Comparison of ENCODE assay signal across 19 cellular contexts in the genomic region with DNA sequence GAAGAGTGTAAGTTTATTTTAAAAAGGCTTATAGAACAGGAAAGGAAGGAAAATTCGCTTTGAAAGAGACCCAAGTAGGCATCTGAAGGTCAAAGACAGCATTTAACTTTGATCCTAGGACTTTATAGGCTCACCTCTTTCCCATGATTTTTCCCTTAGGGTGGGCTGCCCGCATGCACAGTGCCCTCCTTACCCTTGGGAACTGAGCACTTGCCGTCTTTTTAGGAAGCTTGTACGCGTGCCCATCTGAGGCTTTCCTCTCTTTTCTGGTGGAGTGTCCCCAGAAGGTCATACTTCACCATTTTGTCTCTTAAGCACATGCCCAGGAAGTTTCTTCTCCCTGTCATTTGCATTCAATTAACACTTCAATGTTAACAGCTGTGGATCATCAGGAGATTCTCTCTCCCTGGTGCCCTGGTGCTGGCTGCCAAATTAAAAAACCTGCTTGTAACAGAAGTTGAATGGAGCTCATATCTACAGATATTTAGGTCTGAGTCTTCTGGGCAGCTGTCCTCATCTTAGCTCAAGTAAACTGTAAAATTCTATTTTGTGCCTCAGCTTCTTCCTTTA. TPM values are rescaled to one million over a fixed set of nuclear protein-coding genes. Genes with fewer than 3 reads are reported as not detected.
A peak's percentile ranks its signal among the peaks of the same experiment; 100 is the strongest.
DNase-seq lines count a peak whose midpoint lies in the region; ATAC-seq and TF ChIP-seq lines count a peak whose summit lies in the region.
"Had no signal": no experiment of that assay in that cellular context is flagged by ENCODE, and none has a peak within 500 bp of the region (broad histone marks: within the 10 kb centered on the region; RNA-seq: fewer than 3 reads in every experiment).

No MANE protein-coding gene starts in this region.

- no peaks in the 10 kb centered on the region for H3K36me3 ChIP-seq in neural progenitor cell

- no peaks in the 10 kb centered on the region for H3F3A ChIP-seq in neural progenitor cell (ENCODE audit: low read depth)

- H3K4me3 Mint-ChIP-seq in HFFc6, result peak overlapping the region; percentile 1; the same call in 1 of the 2 replicates
- peak overlapping the region; percentile 78 for H3K4me3 Mint-ChIP-seq in WTC11
- no peak overlapping the region for H3K4me3 Mint-ChIP-seq in neural progenitor cell
- no peak overlapping the region for H3K4me3 Mint-ChIP-seq in activated naive CD8-positive, alpha-beta T cell treated with anti-CD3 and anti-CD28 coated beads, Interleukin-2, amount 50 U/mL, for 24 hours

- H3K27me3 Mint-ChIP-seq in HFFc6 (ENCODE audit: insufficient read depth) (peaks cover 5% of the 10 kb centered on the region), WTC11 (ENCODE audit: low read depth) (no peaks in the 10 kb centered on the region), neural progenitor cell (ENCODE audit: insufficient read depth, low read depth) (peaks cover 7% of the 10 kb centered on the region)
- H3K27me3 Mint-ChIP-seq in activated naive CD8-positive, alpha-beta T cell treated with anti-CD3 and anti-CD28 coated beads, Interleukin-2, amount 50 U/mL, for 24 hours, result peaks cover 5% of the 10 kb centered on the region

- H3K9ac ChIP-seq in neural progenitor cell, result no peak overlapping the region

- ATAC-seq in WTC11 (peak; percentile 53), HG03442 (IDR thresholded peaks at IDR 0.05; ENCODE audit: unreplicated experiment) (no peak)
- ATAC-seq in activated naive CD8-positive, alpha-beta T cell treated with anti-CD3 and anti-CD28 coated beads, Interleukin-2, amount 50 U/mL, for 24 hours, result no peak

- H3K27me3 ChIP-seq in neural progenitor cell, result no peaks in the 10 kb centered on the region

- peak overlapping the region; percentile 72 for H2AFZ ChIP-seq in neural progenitor cell (replicated peaks)

- H3K9me3 ChIP-seq in neural progenitor cell (ENCODE audit: low read depth), result no peaks in the 10 kb centered on the region

- H3K4me1 ChIP-seq in neural progenitor cell, result no peaks in the 10 kb centered on the region

- H3K4me1 Mint-ChIP-seq in HFFc6 (ENCODE audit: low read depth) (no peaks in the 10 kb centered on the region), WTC11 (peaks cover 26% of the 10 kb centered on the region), neural progenitor cell (no peaks in the 10 kb centered on the region)
- no peaks in the 10 kb centered on the region for H3K4me1 Mint-ChIP-seq in activated naive CD8-positive, alpha-beta T cell treated with anti-CD3 and anti-CD28 coated beads, Interleukin-2, amount 50 U/mL, for 24 hours

- H4K20me1 ChIP-seq in neural progenitor cell (ENCODE audit: low read depth), result no peaks in the 10 kb centered on the region

- H3K27ac Mint-ChIP-seq in HFFc6, result no peak overlapping the region
- H3K27ac Mint-ChIP-seq in WTC11, result peak overlapping the region; percentile 97
- H3K27ac Mint-ChIP-seq in neural progenitor cell, result no peak overlapping the region
- H3K27ac Mint-ChIP-seq in activated naive CD8-positive, alpha-beta T cell treated with anti-CD3 and anti-CD28 coated beads, Interleukin-2, amount 50 U/mL, for 24 hours, result no peak overlapping the region

- POLR2A ChIA-PET in WTC11 (lab: Charles Lee), result no interaction called here

- H3K79me2 ChIP-seq in neural progenitor cell (ENCODE audit: low read depth), result no peaks in the 10 kb centered on the region

- no peaks in the 10 kb centered on the region; the same call in 1 of the 2 replicates for H3K9me3 Mint-ChIP-seq in HFFc6
- peaks cover 43% of the 10 kb centered on the region for H3K9me3 Mint-ChIP-seq in WTC11
- H3K9me3 Mint-ChIP-seq in neural progenitor cell, result peaks cover 10% of the 10 kb centered on the region
- H3K9me3 Mint-ChIP-seq in activated naive CD8-positive, alpha-beta T cell treated with anti-CD3 and anti-CD28 coated beads, Interleukin-2, amount 50 U/mL, for 24 hours, result peaks cover 10% of the 10 kb centered on the region

- CTCF ChIA-PET in WTC11 (lab: Charles Lee), result no interaction called here

- TF ChIP-seq CTCF in HFFc6 (IDR thresholded peaks at IDR 0.05), result no peak
- TF ChIP-seq CTCF in WTC11 (IDR thresholded peaks at IDR 0.05), result no peak
- TF ChIP-seq CTCF in neural progenitor cell (IDR thresholded peaks at IDR 0.05), result no peak

- H3K4me3 ChIP-seq in iPS-11a (ENCODE audit: low read depth, low read length), result peak overlapping the region; percentile 18
- no peak overlapping the region for H3K4me3 ChIP-seq in neural progenitor cell

- no peak overlapping the region for H3K27ac ChIP-seq in neural progenitor cell

- H3K36me3 Mint-ChIP-seq in HFFc6 (ENCODE audit: low read depth) (no peaks in the 10 kb centered on the region), WTC11 (peaks cover 42% of the 10 kb centered on the region), neural progenitor cell (no peaks in the 10 kb centered on the region)
- no peaks in the 10 kb centered on the region for H3K36me3 Mint-ChIP-seq in activated naive CD8-positive, alpha-beta T cell treated with anti-CD3 and anti-CD28 coated beads, Interleukin-2, amount 50 U/mL, for 24 hours (ENCODE audit: low read depth)

- DNase-seq in HFFc6 (no peak), WTC11 (ENCODE audit: low spot score) (no peak), neural progenitor cell (ENCODE audit: low spot score) (no peak), NCI-H2081 (lab: John Stamatoyannopoulos, UW) (no peak)
- no peak for DNase-seq in central memory CD4-positive, alpha-beta T cell
- DNase-seq in activated naive CD8-positive, alpha-beta T cell treated with anti-CD3 and anti-CD28 coated beads, Interleukin-2, amount 50 U/mL, for 24 hours, result no peak
- DNase-seq: ACHN; C1 segment of cervical spinal cord; DND-41; GF-D8; NCI-H1436; NCI-H1930; NCI-H2171; NCI-H526 treated with DMSO at 0.1 percent for 48 hours; NK-92 treated with Interleukin-12 subunit alpha and Interleukin-12 subunit beta, amount 100 ng/mL, for 24 hours; Right ventricle myocardium superior had no signal

- no peak overlapping the region for H3K4me2 ChIP-seq in neural progenitor cell

TF ChIP-seq in WTC11, 78 proteins besides CTCF, POLR2A, EP300 and RAD21 (continues in another document):
- no peak for TF ChIP-seq ZNF138 (CRISPR knock-in tag; conservative IDR thresholded peaks at IDR 0.05)
- TF ChIP-seq SP1 (CRISPR knock-in tag; conservative IDR thresholded peaks at IDR 0.05), result no peak
- no peak for TF ChIP-seq ATF1 (CRISPR knock-in tag; IDR thresholded peaks at IDR 0.05)
- no peak for TF ChIP-seq NR2C2 (CRISPR knock-in tag; IDR thresholded peaks at IDR 0.05)
- TF ChIP-seq NR1H2 (CRISPR knock-in tag; IDR thresholded peaks at IDR 0.05), result no peak
- TF ChIP-seq, protein P1, sequence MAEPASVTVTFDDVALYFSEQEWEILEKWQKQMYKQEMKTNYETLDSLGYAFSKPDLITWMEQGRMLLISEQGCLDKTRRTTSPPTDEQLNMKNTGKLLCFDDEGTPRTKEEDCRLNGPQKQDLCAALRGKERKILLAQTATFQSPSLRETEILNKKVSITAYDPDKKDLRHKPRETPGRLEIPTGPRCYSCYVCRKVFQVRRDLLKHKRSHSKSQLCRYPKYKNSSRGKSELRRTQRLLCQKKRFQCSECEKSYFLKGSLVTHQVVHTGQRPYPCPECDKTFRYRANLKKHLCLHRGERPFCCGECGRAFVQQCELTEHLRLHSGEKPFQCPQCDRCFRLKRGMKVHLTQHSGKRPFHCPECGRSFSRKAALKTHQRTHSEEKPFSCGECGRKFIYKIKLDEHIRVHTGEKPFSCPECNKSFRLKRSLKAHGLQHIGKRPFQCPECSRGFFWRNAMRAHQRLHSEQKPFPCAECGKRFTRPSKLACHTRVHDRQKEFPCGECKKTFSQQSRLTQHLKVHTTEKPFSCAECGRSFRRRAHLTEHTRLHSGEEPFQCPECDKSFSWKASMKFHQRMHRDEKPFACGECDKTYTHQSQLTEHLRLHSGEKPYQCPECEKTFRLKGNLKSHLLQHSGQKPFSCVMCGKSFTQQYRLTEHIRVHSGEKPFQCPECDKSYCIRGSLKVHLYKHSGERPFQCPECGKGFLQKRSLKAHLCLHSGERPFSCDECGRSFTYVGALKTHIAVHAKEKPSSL (CRISPR knock-in tag; conservative IDR thresholded peaks at IDR 0.05), result no peak
- TF ChIP-seq CBFB (CRISPR knock-in tag; IDR thresholded peaks at IDR 0.05; ENCODE audit: low read depth), result no peak
- no peak for TF ChIP-seq FOXK1 (CRISPR knock-in tag; IDR thresholded peaks at IDR 0.05)
- no peak for TF ChIP-seq TEAD4 (CRISPR knock-in tag; IDR thresholded peaks at IDR 0.05)
- TF ChIP-seq, protein P2, sequence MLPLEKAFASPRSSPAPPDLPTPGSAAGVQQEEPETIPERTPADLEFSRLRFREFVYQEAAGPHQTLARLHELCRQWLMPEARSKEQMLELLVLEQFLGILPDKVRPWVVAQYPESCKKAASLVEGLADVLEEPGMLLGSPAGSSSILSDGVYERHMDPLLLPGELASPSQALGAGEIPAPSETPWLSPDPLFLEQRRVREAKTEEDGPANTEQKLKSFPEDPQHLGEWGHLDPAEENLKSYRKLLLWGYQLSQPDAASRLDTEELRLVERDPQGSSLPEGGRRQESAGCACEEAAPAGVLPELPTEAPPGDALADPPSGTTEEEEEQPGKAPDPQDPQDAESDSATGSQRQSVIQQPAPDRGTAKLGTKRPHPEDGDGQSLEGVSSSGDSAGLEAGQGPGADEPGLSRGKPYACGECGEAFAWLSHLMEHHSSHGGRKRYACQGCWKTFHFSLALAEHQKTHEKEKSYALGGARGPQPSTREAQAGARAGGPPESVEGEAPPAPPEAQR (CRISPR knock-in tag; IDR thresholded peaks at IDR 0.05), result no peak
- TF ChIP-seq ZMAT4 (CRISPR knock-in tag; IDR thresholded peaks at IDR 0.05), result no peak
- TF ChIP-seq KAT7 (CRISPR knock-in tag; IDR thresholded peaks at IDR 0.05; ENCODE audit: borderline replicate concordance), result no peak

RNA-seq across cellular contexts. Expression of gene IL9R, which starts 38.4 kb away (rescaled TPM):
- total RNA-seq in HFFc6 (2021; fragmentation: NEBNext Ultra II Directional; extraction: Animal tissue kit (Norgen Biotek cat#: 25700)), result under 1 TPM in 2 of 6 experiments, not detected in 4; 0.12 to 0.35 TPM
- 1.3 to 2.0 TPM (median 1.9 TPM) in 3 replicates for total RNA-seq in WTC11 (2021)
- total RNA-seq in neural progenitor cell (ENCODE audit: low replicate concordance), result 0.25 TPM in 1 of 2 replicates, not detected in the other
- total RNA-seq: M059J, Right ventricle myocardium superior had no signal

Comparison
In these comparisons a context has a peak if more than half of its experiments do, and no peak if none do; other contexts are left out.
1. H3K4me3 Mint-ChIP-seq: peak in HFFc6 (single experiment) and WTC11 (single experiment); none in neural progenitor cell (single experiment) and activated naive CD8-positive, alpha-beta T cell treated with anti-CD3 and anti-CD28 coated beads, Interleukin-2, amount 50 U/mL, for 24 hours (single experiment).